In the genomic region with DNA sequence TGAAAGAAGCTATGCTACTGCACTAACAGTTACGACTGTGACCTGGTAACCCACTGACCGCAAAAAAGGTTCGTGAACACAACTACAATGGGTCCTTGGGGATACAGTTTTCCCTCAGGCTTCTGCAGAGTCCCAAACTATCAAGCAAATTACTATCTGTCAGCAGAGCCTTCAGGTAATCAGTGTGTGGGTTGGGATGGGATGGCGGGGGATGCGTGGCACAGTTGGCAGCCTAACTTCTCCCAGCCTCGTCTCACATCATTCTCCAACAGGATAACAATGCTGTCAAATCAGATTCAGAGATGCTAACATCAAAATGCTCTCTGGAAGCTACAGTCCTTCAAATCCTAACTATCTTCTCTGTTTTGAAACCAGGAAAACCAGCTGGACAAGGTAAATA, we compare ENCODE assay signal across 20 cellular contexts.
"Had no signal": no experiment of that assay in that cellular context is flagged by ENCODE, and none has a peak within 500 bp of the region (broad histone marks: within the 10 kb centered on the region; RNA-seq: fewer than 3 reads in every experiment).

No MANE protein-coding gene starts in this region.

- DNase-seq: Kasumi-1, MM.1S, NCI-H1092 treated with DMSO at 0.1 percent for 48 hours, NCI-H1436, NCI-H187, NCI-H2029, NCI-H2171 treated with DMSO at 0.1 percent for 48 hours, NCI-H345, NCI-H446 treated with DMSO at 0.1 percent for 48 hours, NCI-H510A treated with DMSO at 0.1 percent for 48 hours, NCI-H526, NCI-H748 treated with DMSO at 0.1 percent for 48 hours, Right ventricle myocardium superior, RPMI8226, SIG-M5 had no signal

- H3K27ac ChIP-seq: HL-60, KMS-11, SJSA1, SK-N-MC had no signal

- ATAC-seq: K562 had no signal
